Comparison of ENCODE assay signal across 1 cellular context in the genomic region with DNA sequence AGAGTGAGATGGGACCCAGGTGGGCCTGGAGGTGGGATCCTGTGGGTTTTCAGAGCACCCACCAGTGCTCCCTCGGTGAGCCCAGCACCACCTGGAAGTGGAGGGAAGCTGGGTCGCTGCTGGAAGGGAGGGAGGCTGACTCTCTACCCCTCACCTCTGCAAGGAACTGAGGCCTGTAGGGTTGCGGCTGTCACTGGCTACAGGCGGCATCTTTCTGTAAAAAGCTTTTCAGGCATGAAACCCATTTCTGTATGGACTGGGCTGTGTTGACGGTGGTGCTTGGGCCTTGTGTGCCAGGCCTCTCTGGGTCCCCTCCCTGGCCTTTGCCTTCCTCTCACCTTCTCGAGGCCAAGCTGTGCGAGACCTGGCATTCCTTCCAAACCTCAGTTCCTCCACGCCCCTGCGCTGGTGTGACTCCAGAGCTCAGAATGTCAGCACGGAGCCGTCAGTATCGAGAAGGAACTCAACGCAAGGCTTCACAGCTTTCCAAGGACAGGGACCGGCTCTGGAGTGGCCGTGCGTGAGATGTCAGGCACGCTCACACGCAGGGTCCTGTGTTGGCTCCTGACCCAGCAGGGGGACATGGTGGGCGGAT.
TF ChIP-seq lines count a peak whose summit lies in the region.

No MANE protein-coding gene starts in this region.

TF ChIP-seq in HepG2, 621 proteins besides CTCF, POLR2A, EP300 and RAD21 (continued from another document):
- TF ChIP-seq ATF4 (CRISPR knock-in tag; IDR thresholded peaks at IDR 0.05): no peak
- TF ChIP-seq GTF3A (CRISPR knock-in tag; conservative IDR thresholded peaks at IDR 0.05): no peak
- no peak for TF ChIP-seq XBP1 (CRISPR knock-in tag; IDR thresholded peaks at IDR 0.05)
- no peak for TF ChIP-seq PRDM10 (CRISPR knock-in tag; IDR thresholded peaks at IDR 0.05; ENCODE audit: low read depth)
- TF ChIP-seq ZNF589 (CRISPR knock-in tag; conservative IDR thresholded peaks at IDR 0.05): no peak
- no peak for TF ChIP-seq IRX3 (CRISPR knock-in tag; IDR thresholded peaks at IDR 0.05; ENCODE audit: borderline replicate concordance, low read depth)
- no peak for TF ChIP-seq MEIS1 (CRISPR knock-in tag; IDR thresholded peaks at IDR 0.05; ENCODE audit: borderline replicate concordance)
- no peak for TF ChIP-seq LRRFIP1 (CRISPR knock-in tag; conservative IDR thresholded peaks at IDR 0.05)
- TF ChIP-seq KDM4B (CRISPR knock-in tag; IDR thresholded peaks at IDR 0.05): no peak
- no peak for TF ChIP-seq ZNF253 (CRISPR knock-in tag; IDR thresholded peaks at IDR 0.05; ENCODE audit: borderline replicate concordance)
